9 cellular contexts compared by ENCODE assay signal in the genomic region with DNA sequence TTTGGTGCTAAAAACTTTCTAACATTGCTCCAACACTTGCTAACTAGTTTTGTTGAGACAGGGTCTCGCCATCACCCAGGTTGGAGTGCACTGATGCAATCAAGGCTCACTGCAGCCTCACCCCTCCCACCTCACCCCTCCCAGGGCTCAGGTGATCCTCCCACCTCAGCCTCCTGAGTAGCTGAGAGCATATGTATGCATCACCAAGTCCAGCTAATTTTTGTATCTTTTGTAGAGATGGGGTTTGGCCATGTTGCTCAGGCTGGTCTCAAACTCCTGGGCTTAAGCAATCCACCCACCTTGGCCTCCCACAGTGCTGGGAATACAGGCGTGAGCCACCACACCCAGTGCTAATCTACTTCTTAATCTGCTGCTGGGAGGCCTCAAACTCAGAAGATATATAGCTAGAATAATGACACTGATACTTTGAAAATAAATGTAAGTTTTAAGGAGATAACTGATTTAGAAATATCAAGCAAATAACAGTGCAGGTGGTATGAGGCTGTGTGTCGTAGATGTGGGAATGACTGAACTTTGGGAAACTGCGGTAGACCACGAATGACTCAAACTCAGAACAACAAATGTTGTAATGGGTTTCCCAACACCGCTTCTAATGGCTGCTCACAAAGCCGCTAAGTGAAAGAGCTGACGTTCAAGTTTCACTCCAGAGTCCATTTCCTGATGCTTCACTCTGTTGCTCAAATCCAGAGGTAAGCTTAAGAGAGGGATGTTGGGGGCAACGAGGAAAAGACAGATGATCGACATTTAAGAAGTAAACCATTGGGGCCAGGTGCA. TPM values are rescaled to one million over a fixed set of nuclear protein-coding genes. Genes with fewer than 3 reads are reported as not detected.
DNase-seq lines count a peak whose midpoint lies in the region; ATAC-seq and TF ChIP-seq lines count a peak whose summit lies in the region.
"Had no signal": no experiment of that assay in that cellular context is flagged by ENCODE, and none has a peak within 500 bp of the region (broad histone marks: within the 10 kb centered on the region; RNA-seq: fewer than 3 reads in every experiment).

No MANE protein-coding gene starts in this region.

- no peak overlapping the region for H3K4me3 ChIP-seq in HL-60 (replicated peaks; ENCODE audit: insufficient read depth, low read length)
- H3K4me3 ChIP-seq in lower leg skin (ENCODE audit: low read depth, poor library complexity, severe bottlenecking) = no peak overlapping the region
- H3K4me3 ChIP-seq: cardiac muscle cell had no signal

- ATAC-seq in GM21447 (IDR thresholded peaks at IDR 0.05; ENCODE audit: unreplicated experiment) = peak; percentile 62

- no peak overlapping the region for H3K27ac ChIP-seq in HL-60 (replicated peaks)
- H3K27ac ChIP-seq: cardiac muscle cell had no signal

- intact Hi-C loops in lower leg skin (cut with DNase I; ENCODE audit: low total_unique reads) = no loop called here

- TF ChIP-seq CTCF in GM10248 (IDR thresholded peaks at IDR 0.05; ENCODE audit: control extremely low read depth, extremely low read depth, low read depth, missing control alignments) (no peak), HL-60 (IDR thresholded peaks at IDR 0.05; ENCODE audit: insufficient read depth, low read length) (no peak), lower leg skin (IDR thresholded peaks at IDR 0.05) (no peak)

- CTCF ChIA-PET in GM10248 (lab: Yijun Ruan, JAX) = interaction anchor here (1.2 to 1.9 kb wide), 4 partner anchors 9 to 81 kb away, joined by 3 to 5 read pairs (median 4); partner anchors contain the start of gene TMCC3

- H3K27me3 ChIP-seq in HL-60 (ENCODE audit: insufficient read depth, poor library complexity, severe bottlenecking) = peaks cover 20% of the 10 kb centered on the region
- H3K27me3 ChIP-seq: cardiac muscle cell had no signal

- no peak for TF ChIP-seq POLR2A in lower leg skin (IDR thresholded peaks at IDR 0.05)

- DNase-seq in GM10248 (ENCODE audit: extremely low spot score) (peak; percentile 69), HL-60 (ENCODE audit: low read depth in 1 of 2, low spot score in 1 of 2) (peak; percentile 83 to 86), amniotic epithelial cell (ENCODE audit: low read depth) (peak; percentile 99), lower leg skin (ENCODE audit: low spot score in 2 of 2) (no peak), DMS53 (lab: John Stamatoyannopoulos, UW) (no peak), hippocampal formation (lab: John Stamatoyannopoulos, UW) (no peak)
- DNase-seq in stimulated activated CD4-positive, alpha-beta T cell treated with anti-CD3 and anti-CD28 coated beads, TNF-alpha, amount 100 ng/mL, for 48 hours (ENCODE audit: low read depth in 3 of 3) = peak; percentile 30 to 49 (median 49)

- POLR2A ChIA-PET in GM10248 (lab: Yijun Ruan, JAX) = no interaction called here

- 84 to 88% methylated on average over 10 of the region's 10 CpGs for WGBS in lower leg skin, 2 donors

RNA-seq across cellular contexts. Expression of gene TMCC3, which starts 10.0 kb away (rescaled TPM):
- total RNA-seq in lower leg skin = 10 to 100 TPM; 13.8 to 18.2 (median 17.5) TPM

Comparison
In these comparisons a context has a peak if more than half of its experiments do, and no peak if none do; other contexts are left out.
1. DNase-seq: peak in GM10248 (single experiment), HL-60 (2 of 2), amniotic epithelial cell (single experiment) and stimulated activated CD4-positive, alpha-beta T cell treated with anti-CD3 and anti-CD28 coated beads, TNF-alpha, amount 100 ng/mL, for 48 hours (3 of 3); none in lower leg skin (0 of 2), DMS53 (single experiment) and hippocampal formation (0 of 2).